In the genomic region with DNA sequence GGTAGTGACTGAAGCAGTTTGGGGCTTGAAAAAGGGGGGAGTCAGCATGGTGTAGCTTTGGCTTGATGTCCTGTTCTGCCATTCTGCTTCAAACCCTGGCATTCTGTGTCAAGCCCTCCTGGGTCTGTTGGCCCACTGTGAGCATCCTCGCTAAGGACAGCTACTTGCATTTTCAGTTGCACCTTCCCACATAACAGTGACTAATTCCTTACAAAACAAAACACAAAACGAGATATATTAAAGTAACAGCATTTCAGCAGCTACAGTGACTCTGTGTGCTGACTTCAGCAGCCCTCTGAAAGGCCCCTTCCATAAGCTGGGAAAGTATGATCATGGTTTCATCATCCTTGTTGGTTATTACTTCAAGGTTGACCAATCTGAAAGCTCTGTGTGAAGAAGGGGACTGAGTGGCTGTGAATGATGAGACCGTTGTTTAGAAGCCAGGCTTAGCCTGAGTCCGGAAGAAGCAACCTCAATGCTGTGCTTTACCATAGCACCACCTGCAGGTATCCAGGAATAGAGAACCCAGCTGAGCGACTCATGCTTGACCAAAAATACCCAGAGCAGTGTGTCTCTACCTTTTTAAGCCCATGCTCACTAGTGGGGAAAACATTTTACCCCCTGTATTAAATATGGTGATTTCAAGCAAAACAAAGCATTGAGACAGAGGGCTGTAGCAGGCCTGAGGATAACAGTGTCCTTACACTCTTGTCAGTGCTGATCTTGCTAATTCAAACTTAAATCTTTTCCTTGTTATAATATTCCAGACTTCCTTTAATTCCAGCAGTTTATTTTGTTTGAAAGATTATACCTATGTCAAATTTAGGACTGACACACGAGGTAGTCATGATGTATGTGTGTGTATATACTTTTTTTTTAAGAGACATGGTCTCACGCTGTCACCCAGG, we compare ENCODE assay signal across 1 cellular context.
TF ChIP-seq lines count a peak whose summit lies in the region.

No MANE protein-coding gene starts in this region.

TF ChIP-seq in H1, 55 proteins besides CTCF, POLR2A, EP300 and RAD21:
- TF ChIP-seq RFX5 (IDR thresholded peaks at IDR 0.05; ENCODE audit: borderline replicate concordance, low read depth, low read length) (no peak), CBX8 (IDR thresholded peaks at IDR 0.05; ENCODE audit: borderline replicate concordance, low read depth, low read length) (no peak), GTF2F1 (IDR thresholded peaks at IDR 0.05; ENCODE audit: borderline replicate concordance, low read depth, low read length) (no peak), SAP30 (IDR thresholded peaks at IDR 0.05; ENCODE audit: insufficient read depth, insufficient replicate concordance, low read length) (no peak), TAF7 (optimal IDR thresholded peaks at IDR 0.05; ENCODE audit: borderline replicate concordance, low read depth, low read length) (no peak), SP1 (IDR thresholded peaks at IDR 0.05; ENCODE audit: low read depth, low read length) (no peak), KDM5A (IDR thresholded peaks at IDR 0.05; ENCODE audit: low read length) (no peak), TCF12 (IDR thresholded peaks at IDR 0.05; ENCODE audit: low read depth, low read length) (no peak), CEBPB (IDR thresholded peaks at IDR 0.05; ENCODE audit: low read depth, low read length) (no peak), SP4 (IDR thresholded peaks at IDR 0.05; ENCODE audit: low read length) (no peak), BACH1 (IDR thresholded peaks at IDR 0.05; ENCODE audit: low read length) (no peak), EGR1 (IDR thresholded peaks at IDR 0.05; ENCODE audit: borderline replicate concordance, low read depth, low read length) (no peak), SIRT6 (IDR thresholded peaks at IDR 0.05; ENCODE audit: low read length) (no peak), SUZ12 (IDR thresholded peaks at IDR 0.05; ENCODE audit: low read length) (no peak), POLR2AphosphoS5 (IDR thresholded peaks at IDR 0.05; ENCODE audit: low read depth, low read length) (no peak), RBBP5 (IDR thresholded peaks at IDR 0.05; ENCODE audit: borderline replicate concordance, low read depth, low read length) (no peak), CHD1 (IDR thresholded peaks at IDR 0.05; ENCODE audit: low read depth, low read length) (no peak), FOSL1 (IDR thresholded peaks at IDR 0.05; ENCODE audit: insufficient read depth, low read depth, low read length) (no peak), CBX5 (IDR thresholded peaks at IDR 0.05; ENCODE audit: low read depth, low read length) (no peak)
- TF ChIP-seq, protein P1, sequence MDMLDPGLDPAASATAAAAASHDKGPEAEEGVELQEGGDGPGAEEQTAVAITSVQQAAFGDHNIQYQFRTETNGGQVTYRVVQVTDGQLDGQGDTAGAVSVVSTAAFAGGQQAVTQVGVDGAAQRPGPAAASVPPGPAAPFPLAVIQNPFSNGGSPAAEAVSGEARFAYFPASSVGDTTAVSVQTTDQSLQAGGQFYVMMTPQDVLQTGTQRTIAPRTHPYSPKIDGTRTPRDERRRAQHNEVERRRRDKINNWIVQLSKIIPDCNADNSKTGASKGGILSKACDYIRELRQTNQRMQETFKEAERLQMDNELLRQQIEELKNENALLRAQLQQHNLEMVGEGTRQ (IDR thresholded peaks at IDR 0.05; ENCODE audit: low read length): no peak
